8 cellular contexts compared by ENCODE assay signal in the genomic region with DNA sequence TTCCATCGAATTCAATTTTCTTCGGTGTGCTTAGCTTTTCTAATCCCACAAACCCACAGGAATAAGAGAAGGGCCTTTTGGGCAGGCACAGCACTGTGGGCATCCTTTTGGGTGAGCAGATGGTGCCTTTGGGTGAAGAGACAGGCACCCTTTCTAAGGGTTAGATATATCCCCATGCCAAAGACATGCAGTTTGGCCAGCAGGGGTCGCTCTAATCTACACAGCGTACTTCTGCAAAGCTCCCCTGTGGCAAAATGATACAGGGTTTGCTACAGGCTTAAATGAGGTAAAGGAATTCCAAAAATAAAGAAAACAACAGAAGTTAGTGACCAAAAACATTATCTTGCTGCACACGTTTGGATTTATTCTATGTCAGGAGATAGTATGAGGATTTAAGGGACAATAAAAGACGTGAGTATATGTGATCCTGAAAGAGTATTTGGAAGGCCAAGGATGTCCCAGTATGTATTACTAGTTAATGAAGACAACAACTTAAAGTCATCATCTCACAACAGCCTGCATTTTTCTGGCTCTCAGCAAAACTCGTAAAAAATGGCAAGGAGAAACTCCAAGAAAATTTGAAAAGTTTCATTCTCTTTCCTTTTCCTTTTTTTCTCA. TPM values are rescaled to one million over a fixed set of nuclear protein-coding genes. Genes with fewer than 3 reads are reported as not detected.
DNase-seq lines count a peak whose midpoint lies in the region; ATAC-seq and TF ChIP-seq lines count a peak whose summit lies in the region.

No MANE protein-coding gene starts in this region.

- no peak overlapping the region for H3K27ac Mint-ChIP-seq in activated CD4-positive, alpha-beta T cell treated with anti-CD3 and anti-CD28 coated beads, Interleukin-2, amount 10 ng/mL, durations not matched to agents 24 days and 14 days
- no peak overlapping the region for H3K27ac Mint-ChIP-seq in neural progenitor cell

- peaks cover 28% of the 10 kb centered on the region for H3K36me3 Mint-ChIP-seq in activated CD4-positive, alpha-beta T cell treated with anti-CD3 and anti-CD28 coated beads, Interleukin-2, amount 10 ng/mL, durations not matched to agents 24 days and 14 days (ENCODE audit: low read depth)
- H3K36me3 Mint-ChIP-seq in neural progenitor cell, result no peaks in the 10 kb centered on the region

- no peak overlapping the region for H3K4me2 ChIP-seq in neural progenitor cell

- no peaks in the 10 kb centered on the region for H3K79me2 ChIP-seq in neural progenitor cell (ENCODE audit: low read depth)

- no peaks in the 10 kb centered on the region for H4K20me1 ChIP-seq in neural progenitor cell (ENCODE audit: low read depth)

- no peaks in the 10 kb centered on the region for H3F3A ChIP-seq in neural progenitor cell (ENCODE audit: low read depth)

- H3K27me3 ChIP-seq in neural progenitor cell, result no peaks in the 10 kb centered on the region

- no peak overlapping the region for H3K27ac ChIP-seq in neural progenitor cell

- TF ChIP-seq CTCF in NB4 (IDR thresholded peaks at IDR 0.05; ENCODE audit: low read depth, low read length) (peak; percentile 63), epithelial cell of proximal tubule (conservative IDR thresholded peaks at IDR 0.05; ENCODE audit: low read depth, low read length) (peak; percentile 71), neural progenitor cell (IDR thresholded peaks at IDR 0.05) (peak; percentile 74)

- no peaks in the 10 kb centered on the region for H3K9me3 Mint-ChIP-seq in activated CD4-positive, alpha-beta T cell treated with anti-CD3 and anti-CD28 coated beads, Interleukin-2, amount 10 ng/mL, durations not matched to agents 24 days and 14 days
- H3K9me3 Mint-ChIP-seq in neural progenitor cell, result no peaks in the 10 kb centered on the region

- no peak for TF ChIP-seq POLR2A in NB4 (IDR thresholded peaks at IDR 0.05; ENCODE audit: extremely low read depth, insufficient read length)

- ATAC-seq in GM21576 (IDR thresholded peaks at IDR 0.05; ENCODE audit: unreplicated experiment) (peak; percentile 62), HG02840 (IDR thresholded peaks at IDR 0.05; ENCODE audit: low FRiP score, unreplicated experiment) (no peak)

- H3K4me1 ChIP-seq in neural progenitor cell, result no peaks in the 10 kb centered on the region

- intact Hi-C loops in activated CD4-positive, alpha-beta T cell treated with anti-CD3 and anti-CD28 coated beads, Interleukin-2, amount 10 ng/mL, durations not matched to agents 24 days and 14 days (cut with micrococcal nuclease), result no loop called here

- no peak overlapping the region for H3K9ac ChIP-seq in neural progenitor cell

- DNase-seq in DMS 273 (lab: John Stamatoyannopoulos, UW; ENCODE audit: unreplicated experiment) (peak; percentile 87), NB4 (ENCODE audit: low read depth) (peak; percentile 61), epithelial cell of proximal tubule (ENCODE audit: low read depth) (no peak), neural progenitor cell (ENCODE audit: low spot score) (peak; percentile 67), NCI-H446 treated with DMSO at 0.1 percent for 48 hours (lab: John Stamatoyannopoulos, UW) (no peak)
- DNase-seq in activated CD4-positive, alpha-beta T cell treated with anti-CD3 and anti-CD28 coated beads, Interleukin-2, amount 10 ng/mL, durations not matched to agents 24 days and 14 days, result peak; percentile 69

- H2AFZ ChIP-seq in neural progenitor cell (replicated peaks), result no peak overlapping the region

- H3K9me3 ChIP-seq in neural progenitor cell (ENCODE audit: low read depth), result no peaks in the 10 kb centered on the region

- H3K36me3 ChIP-seq in neural progenitor cell, result no peaks in the 10 kb centered on the region

- no peak overlapping the region for H3K4me3 Mint-ChIP-seq in activated CD4-positive, alpha-beta T cell treated with anti-CD3 and anti-CD28 coated beads, Interleukin-2, amount 10 ng/mL, durations not matched to agents 24 days and 14 days
- H3K4me3 Mint-ChIP-seq in neural progenitor cell, result no peak overlapping the region

- H3K4me3 ChIP-seq in NB4 (ENCODE audit: low read depth, low read length) (no peak overlapping the region), epithelial cell of proximal tubule (ENCODE audit: low read depth, low read length) (no peak overlapping the region), neural progenitor cell (no peak overlapping the region)

- H3K27me3 Mint-ChIP-seq in activated CD4-positive, alpha-beta T cell treated with anti-CD3 and anti-CD28 coated beads, Interleukin-2, amount 10 ng/mL, durations not matched to agents 24 days and 14 days, result no peaks in the 10 kb centered on the region
- H3K27me3 Mint-ChIP-seq in neural progenitor cell (ENCODE audit: insufficient read depth, low read depth), result no peaks in the 10 kb centered on the region

- H3K4me1 Mint-ChIP-seq in activated CD4-positive, alpha-beta T cell treated with anti-CD3 and anti-CD28 coated beads, Interleukin-2, amount 10 ng/mL, durations not matched to agents 24 days and 14 days, result peaks cover 7% of the 10 kb centered on the region
- H3K4me1 Mint-ChIP-seq in neural progenitor cell, result no peaks in the 10 kb centered on the region

RNA-seq across cellular contexts. Expression of a gene that starts 49.5 kb away (rescaled TPM):
- 13.2 and 13.4 TPM in 2 replicates for total RNA-seq in activated CD4-positive, alpha-beta T cell treated with anti-CD3 and anti-CD28 coated beads, Interleukin-2, amount 10 ng/mL, durations not matched to agents 24 days and 14 days
- total RNA-seq in epithelial cell of proximal tubule (0.07 and 0.29 TPM in 2 replicates), neural progenitor cell (ENCODE audit: low replicate concordance) (0.06 and 0.07 TPM in 2 replicates)

Comparison
In these comparisons a context has a peak if more than half of its experiments do, and no peak if none do; other contexts are left out.
1. DNase-seq: peak in DMS 273 (single experiment), NB4 (single experiment), activated CD4-positive, alpha-beta T cell treated with anti-CD3 and anti-CD28 coated beads, Interleukin-2, amount 10 ng/mL, durations not matched to agents 24 days and 14 days (single experiment) and neural progenitor cell (single experiment); none in epithelial cell of proximal tubule (single experiment) and NCI-H446 treated with DMSO at 0.1 percent for 48 hours (single experiment).
2. RNA of a gene that starts 49.5 kb away (total RNA-seq): 13.2 to 13.4 TPM in activated CD4-positive, alpha-beta T cell treated with anti-CD3 and anti-CD28 coated beads, Interleukin-2, amount 10 ng/mL, durations not matched to agents 24 days and 14 days; 0.07 to 0.29 TPM in epithelial cell of proximal tubule and 0.06 to 0.07 TPM in neural progenitor cell; every median in the first group is over 10 times any median in the second.
3. Peak in every context shown above with its lines, with median percentiles within 50 percentile points of each other: CTCF ChIP-seq.